Comparison of ENCODE assay signal across 18 cellular contexts in the genomic region with DNA sequence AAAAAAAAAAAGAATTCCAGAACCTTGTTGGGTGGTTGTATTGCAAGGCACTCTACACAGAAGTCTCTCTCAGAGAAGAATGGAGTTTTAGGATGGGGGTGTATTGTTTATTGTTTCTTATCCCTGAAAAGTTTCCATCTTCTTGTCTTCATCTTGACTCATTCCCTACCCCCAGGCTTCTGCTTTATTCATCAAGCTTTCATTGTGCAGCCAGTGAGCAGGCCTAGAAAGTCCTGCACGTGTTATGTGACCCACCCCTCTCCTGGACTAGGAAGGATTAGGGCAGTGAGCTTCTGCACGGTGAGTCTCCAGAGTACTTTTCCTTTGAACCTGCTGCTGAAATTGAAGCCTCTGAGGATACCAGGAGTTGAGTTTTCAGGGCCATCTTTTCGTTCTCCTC. TPM values are rescaled to one million over a fixed set of nuclear protein-coding genes. Genes with fewer than 3 reads are reported as not detected.
DNase-seq lines count a peak whose midpoint lies in the region; ATAC-seq and TF ChIP-seq lines count a peak whose summit lies in the region.
"Had no signal": no experiment of that assay in that cellular context is flagged by ENCODE, and none has a peak within 500 bp of the region (broad histone marks: within the 10 kb centered on the region; RNA-seq: fewer than 3 reads in every experiment).

No MANE protein-coding gene starts in this region.

- H2BK15ac ChIP-seq in H9 (ENCODE audit: low read depth, low read length): no peak overlapping the region

- H3K4me1 ChIP-seq in H9 (ENCODE audit: insufficient read depth, low read length): no peaks in the 10 kb centered on the region
- peaks cover 9 to 75% (median 14%) of the 10 kb centered on the region in 3 donors for H3K4me1 ChIP-seq in gastroesophageal sphincter
- H3K4me1 ChIP-seq in sigmoid colon: peaks cover 0 to 72% (median 61%) of the 10 kb centered on the region in 4 donors
- H3K4me1 ChIP-seq in thyroid gland: peaks cover 0 to 4% of the 10 kb centered on the region in 2 donors

- no peak overlapping the region for H3T11ph ChIP-seq in H9 (ENCODE audit: low read length)

- no peaks in the 10 kb centered on the region for H3K27me3 Mint-ChIP-seq in H9 (ENCODE audit: low read depth)

- no peaks in the 10 kb centered on the region for H4K20me1 ChIP-seq in H9 (ENCODE audit: control insufficient read depth, insufficient read depth, insufficient read length)

- H3K18ac ChIP-seq in H9 (ENCODE audit: insufficient read length, low read depth, low read length): no peak overlapping the region

- H3K9ac ChIP-seq in H9 (ENCODE audit: extremely low read depth, insufficient read length, low read length): no peak overlapping the region

- H2BK120ac ChIP-seq in H9 (ENCODE audit: low read depth, low read length, poor library complexity, severe bottlenecking): no peak overlapping the region

- in situ Hi-C loops in SK-MEL-5 (cut with HindIII; ENCODE audit: low pct_unique_long_range_greater_than_20kb, low sequenced_read_pairs): no loop called here

- no peaks in the 10 kb centered on the region; a peak in 1 of 7 replicates for H3K36me3 Mint-ChIP-seq in H9 (ENCODE audit: insufficient read depth in 1 of 3, low read depth in 3 of 3)
- no peaks in the 10 kb centered on the region for H3K36me3 Mint-ChIP-seq in activated naive CD4-positive, alpha-beta T cell treated with anti-CD3 and anti-CD28 coated beads, Interleukin-2, amount 50 U/mL, for 72 hours
- H3K36me3 Mint-ChIP-seq: activated CD8-positive, alpha-beta memory T cell treated with anti-CD3 and anti-CD28 coated beads, Interleukin-2, amount 10 ng/mL, durations not matched to agents 7 days and 5 days had no signal

- H3K36me3 ChIP-seq in gastroesophageal sphincter (no peaks in the 10 kb centered on the region), sigmoid colon (no peaks in the 10 kb centered on the region), thyroid gland (no peaks in the 10 kb centered on the region)
- H3K36me3 ChIP-seq: ascending aorta had no signal

- no peak overlapping the region for H3K4me2 ChIP-seq in H9 (ENCODE audit: insufficient read depth, insufficient read length, low read length)

- intact Hi-C loops in sigmoid colon (cut with DNase I) (loop anchor here (10.0 kb wide), 1 partner anchor 347 kb away; no protein-coding TSS in a partner anchor), thyroid gland (cut with DNase I) (no loop called here)

- H3K4me3 ChIP-seq in gastroesophageal sphincter (no peak overlapping the region), sigmoid colon (no peak overlapping the region), thyroid gland (replicated peaks in 1 of 3) (no peak overlapping the region)
- H3K4me3 ChIP-seq: ascending aorta had no signal

- H3K14ac ChIP-seq in H9 (ENCODE audit: insufficient read depth, low read length): no peak overlapping the region

- no peak overlapping the region for H3K27ac ChIP-seq in H9 (ENCODE audit: insufficient read length, low read depth, low read length)
- peak overlapping the region; percentile 1 to 86 (median 82) for H3K27ac ChIP-seq in gastroesophageal sphincter
- H3K27ac ChIP-seq in sigmoid colon: peak overlapping the region; percentile 71 to 85 (median 80)
- H3K27ac ChIP-seq in thyroid gland: no peak overlapping the region

- H4K91ac ChIP-seq in H9 (ENCODE audit: insufficient read length, low read depth, low read length): no peak overlapping the region

- peak overlapping the region in 2 of 3 experiments; percentile 10 to 30; a peak in 1 of 7 replicates for H3K27ac Mint-ChIP-seq in H9
- H3K27ac Mint-ChIP-seq in activated naive CD4-positive, alpha-beta T cell treated with anti-CD3 and anti-CD28 coated beads, Interleukin-2, amount 50 U/mL, for 72 hours: no peak overlapping the region
- H3K27ac Mint-ChIP-seq: activated CD8-positive, alpha-beta memory T cell treated with anti-CD3 and anti-CD28 coated beads, Interleukin-2, amount 10 ng/mL, durations not matched to agents 7 days and 5 days; stimulated activated naive CD8-positive, alpha-beta T cell treated with anti-CD3 and anti-CD28 coated beads, Interleukin-15, Interleukin-2, amounts not matched to agents 100 ng/mL and 50 ng/mL, for 24 hours; T-helper 17 cell had no signal

- peaks cover 5% of the 10 kb centered on the region for H3K23me2 ChIP-seq in H9 (ENCODE audit: insufficient read length, low read depth, low read length, poor library complexity, severe bottlenecking)

- H3K23ac ChIP-seq in H9 (ENCODE audit: insufficient read length, low read depth, low read length): no peak overlapping the region

- ATAC-seq in gastroesophageal sphincter (no peak), HG03280 (IDR thresholded peaks at IDR 0.05; ENCODE audit: unreplicated experiment) (no peak)
- no peak for ATAC-seq in activated naive CD4-positive, alpha-beta T cell treated with anti-CD3 and anti-CD28 coated beads, Interleukin-2, amount 50 U/mL, for 72 hours
- ATAC-seq: activated CD8-positive, alpha-beta memory T cell treated with anti-CD3 and anti-CD28 coated beads, Interleukin-2, amount 10 ng/mL, durations not matched to agents 7 days and 5 days; T-helper 17 cell had no signal

- no peak for DNase-seq in H9
- DNase-seq in SK-MEL-5 (ENCODE audit: low read depth, low spot score): peak; percentile 59
- no peak for DNase-seq in sigmoid colon
- no peak for DNase-seq in thyroid gland
- no peak for DNase-seq in 8988T
- DNase-seq in activated naive CD4-positive, alpha-beta T cell treated with anti-CD3 and anti-CD28 coated beads, Interleukin-2, amount 50 U/mL, for 72 hours (ENCODE audit: low spot score in 2 of 2): no peak
- DNase-seq: activated CD4-positive, alpha-beta T cell treated with anti-CD3 and anti-CD28 coated beads for 1 hour; activated CD8-positive, alpha-beta memory T cell treated with anti-CD3 and anti-CD28 coated beads, Interleukin-2, amount 10 ng/mL, durations not matched to agents 7 days and 5 days; activated effector memory CD4-positive, alpha-beta T cell treated with Interleukin-2 at 50 U/mL for 16 hours; cortex of kidney; erythroblast; NCI-H1436 treated with DMSO at 0.1 percent for 48 hours; NK-92 treated with Interleukin-12 subunit alpha and Interleukin-12 subunit beta, amount 100 ng/mL, for 24 hours; T-helper 17 cell had no signal

- H2BK12ac ChIP-seq in H9 (ENCODE audit: insufficient read length, low read depth, low read length): no peak overlapping the region

- no peaks in the 10 kb centered on the region; the same call in 1 of the 2 replicates for H3K79me2 ChIP-seq in H9 (ENCODE audit: insufficient read depth, low read length)

- TF ChIP-seq EP300 in gastroesophageal sphincter (IDR thresholded peaks at IDR 0.05) (no peak), sigmoid colon (IDR thresholded peaks at IDR 0.05) (no peak)

- H4K8ac ChIP-seq in H9 (replicated peaks; ENCODE audit: insufficient read length, low read depth, low read length): no peak overlapping the region

- no peak overlapping the region for H4K5ac ChIP-seq in H9 (ENCODE audit: insufficient read length, low read depth, low read length)

- TF ChIP-seq POLR2A in gastroesophageal sphincter (IDR thresholded peaks at IDR 0.05) (no peak), sigmoid colon (IDR thresholded peaks at IDR 0.05) (no peak), thyroid gland (IDR thresholded peaks at IDR 0.05) (no peak)

- H2BK5ac ChIP-seq in H9 (ENCODE audit: insufficient read length, low read length): no peak overlapping the region

- no peaks in the 10 kb centered on the region; a peak in 1 of 5 replicates for H3K9me3 Mint-ChIP-seq in H9
- H3K9me3 Mint-ChIP-seq in activated naive CD4-positive, alpha-beta T cell treated with anti-CD3 and anti-CD28 coated beads, Interleukin-2, amount 50 U/mL, for 72 hours: no peaks in the 10 kb centered on the region
- H3K9me3 Mint-ChIP-seq: stimulated activated naive CD8-positive, alpha-beta T cell treated with anti-CD3 and anti-CD28 coated beads, Interleukin-15, Interleukin-2, amounts not matched to agents 100 ng/mL and 50 ng/mL, for 24 hours had no signal

- no CpG with 5 or more reads among the region's 3 CpGs for WGBS in H9 (ENCODE audit: extremely low coverage, insufficient read length, low lambda C conversion rate)
- WGBS in gastroesophageal sphincter (ENCODE audit: low coverage in 1 of 2), 2 donors: 27 to 67% methylated on average over 2 to 3 of the region's 3 CpGs
- WGBS in sigmoid colon, 2 donors: 76 to 82% methylated on average over 3 of the region's 3 CpGs
- 74 to 78% methylated on average over 3 of the region's 3 CpGs for WGBS in thyroid gland, 2 donors

- H3K27me3 ChIP-seq in H9 (ENCODE audit: insufficient read depth, low read length) (no peaks in the 10 kb centered on the region), gastroesophageal sphincter (no peaks in the 10 kb centered on the region), sigmoid colon (no peaks in the 10 kb centered on the region), thyroid gland (no peaks in the 10 kb centered on the region)
- H3K27me3 ChIP-seq: ascending aorta had no signal

- no peak overlapping the region for H2AK5ac ChIP-seq in H9 (ENCODE audit: insufficient read length, low read length)

- H2BK20ac ChIP-seq in H9 (ENCODE audit: low read depth, low read length, poor library complexity, severe bottlenecking): no peak overlapping the region

- no peak overlapping the region for H3K56ac ChIP-seq in H9 (ENCODE audit: insufficient read length, low read depth, low read length)

- no peak overlapping the region for H3K4me3 Mint-ChIP-seq in H9
- H3K4me3 Mint-ChIP-seq: activated CD8-positive, alpha-beta memory T cell treated with anti-CD3 and anti-CD28 coated beads, Interleukin-2, amount 10 ng/mL, durations not matched to agents 7 days and 5 days; stimulated activated naive CD8-positive, alpha-beta T cell treated with anti-CD3 and anti-CD28 coated beads, Interleukin-15, Interleukin-2, amounts not matched to agents 100 ng/mL and 50 ng/mL, for 24 hours; T-helper 17 cell had no signal

- no peak for TF ChIP-seq CTCF in H9 (conservative IDR thresholded peaks at IDR 0.05)
- TF ChIP-seq CTCF in gastroesophageal sphincter (IDR thresholded peaks at IDR 0.05): no peak
- TF ChIP-seq CTCF in sigmoid colon (IDR thresholded peaks at IDR 0.05): no peak
- TF ChIP-seq CTCF in thyroid gland (IDR thresholded peaks at IDR 0.05): no peak

- H3K4me1 Mint-ChIP-seq in H9: peaks cover 20 to 29% of the 10 kb centered on the region in 2 experiments

- H3K4ac ChIP-seq in H9 (ENCODE audit: low read depth, low read length): no peak overlapping the region

- H3K9me3 ChIP-seq in H9 (ENCODE audit: control insufficient read depth, low read depth, low read length): no peaks in the 10 kb centered on the region
- H3K9me3 ChIP-seq in gastroesophageal sphincter: no peaks in the 10 kb centered on the region
- no peaks in the 10 kb centered on the region for H3K9me3 ChIP-seq in sigmoid colon
- no peaks in the 10 kb centered on the region for H3K9me3 ChIP-seq in thyroid gland
- H3K9me3 ChIP-seq: ascending aorta had no signal

- H2AFZ ChIP-seq in H9 (ENCODE audit: low read length): no peak overlapping the region

- no peaks in the 10 kb centered on the region for H3K79me1 ChIP-seq in H9 (ENCODE audit: insufficient read depth, low read depth, low read length, poor library complexity, severe bottlenecking)

RNA-seq across cellular contexts. Expression of a gene that starts 1.9 kb away (rescaled TPM):
- total RNA-seq in H9 (2021) (2.0 and 2.3 TPM in 2 replicates), gastroesophageal sphincter (10 to 100 TPM; 19.6 to 47.1 (median 30.2) TPM), sigmoid colon (10 to 100 TPM; 19.9 to 44.1 (median 31.3) TPM), thyroid gland (1 to 10 TPM; 1.8 to 3.4 (median 2.4) TPM)
- 0.03 and 0.08 TPM in 2 replicates for total RNA-seq in SK-MEL-5 (2014; rRNA removed; shearing (Covaris generic))
- not detected in 2 replicates for polyA plus RNA-seq in SK-MEL-5 (2015; cell fraction: cytosol; rRNA removed)
- polyA plus RNA-seq in SK-MEL-5 (2015; cell fraction: nucleus; rRNA removed): 1.3 and 1.5 TPM in 2 replicates
- 1 to 10 TPM in 2 of 3 donors, not detected in 1; 1.8 to 4.1 TPM for polyA plus RNA-seq in sigmoid colon
- total RNA-seq in activated naive CD4-positive, alpha-beta T cell treated with anti-CD3 and anti-CD28 coated beads, Interleukin-2, amount 50 U/mL, for 72 hours: not detected
- total RNA-seq: T-helper 17 cell had no signal

Comparison
In these comparisons a context has a peak if more than half of its experiments do, and no peak if none do; other contexts are left out.
1. H3K27ac ChIP-seq: peak in gastroesophageal sphincter (4 of 4) and sigmoid colon (4 of 4); none in H9 (single experiment) and thyroid gland (0 of 3).
2. H3K27ac Mint-ChIP-seq: peak in H9 (2 of 3); none in activated naive CD4-positive, alpha-beta T cell treated with anti-CD3 and anti-CD28 coated beads, Interleukin-2, amount 50 U/mL, for 72 hours (0 of 2).